20 cellular contexts compared by ENCODE assay signal in the genomic region with DNA sequence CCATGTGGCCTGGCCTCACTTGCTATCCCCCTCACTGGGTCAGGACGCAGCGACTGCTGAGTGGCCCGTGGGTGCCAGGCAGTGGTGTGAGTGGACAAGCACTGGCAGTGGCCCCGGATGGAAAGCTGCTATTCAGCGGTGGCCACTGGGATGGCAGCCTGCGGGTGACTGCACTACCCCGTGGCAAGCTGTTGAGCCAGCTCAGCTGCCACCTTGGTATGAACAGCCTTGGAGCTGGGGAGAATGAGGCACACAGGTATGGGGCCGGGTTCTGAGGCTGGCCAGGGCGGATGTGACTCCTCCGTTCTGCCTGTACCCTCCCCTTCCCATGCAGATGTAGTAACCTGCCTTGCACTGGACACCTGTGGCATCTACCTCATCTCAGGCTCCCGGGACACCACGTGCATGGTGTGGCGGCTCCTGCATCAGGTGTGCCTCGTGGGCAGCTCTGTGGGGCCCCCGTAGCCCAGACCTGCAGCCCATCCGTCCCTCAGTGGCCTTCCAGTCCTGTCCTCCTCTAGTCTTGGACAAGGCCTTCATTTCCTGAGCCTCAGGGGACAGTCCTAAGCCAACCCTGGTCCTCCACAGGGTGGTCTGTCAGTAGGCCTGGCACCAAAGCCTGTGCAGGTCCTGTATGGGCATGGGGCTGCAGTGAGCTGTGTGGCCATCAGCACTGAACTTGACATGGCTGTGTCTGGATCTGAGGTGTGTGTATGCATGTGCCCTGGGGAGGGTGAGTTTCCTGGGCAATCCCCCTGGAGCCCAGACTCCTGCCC. TPM values are rescaled to one million over a fixed set of nuclear protein-coding genes. Genes with fewer than 3 reads are reported as not detected.
DNase-seq lines count a peak whose midpoint lies in the region; ATAC-seq, FAIRE-seq and TF ChIP-seq lines count a peak whose summit lies in the region.
"Had no signal": no experiment of that assay in that cellular context is flagged by ENCODE, and none has a peak within 500 bp of the region (broad histone marks: within the 10 kb centered on the region; RNA-seq: fewer than 3 reads in every experiment).

No MANE protein-coding gene starts in this region.

- H3K79me2 ChIP-seq in SK-N-SH (ENCODE audit: insufficient read depth), result no peaks in the 10 kb centered on the region

- TF ChIP-seq EP300 in SK-N-SH (IDR thresholded peaks at IDR 0.05; ENCODE audit: borderline replicate concordance in 1 of 2, low read depth in 1 of 2, low read length in 1 of 2) (no peak), ovary (IDR thresholded peaks at IDR 0.05) (no peak)

- intact Hi-C loops in ovary (cut with DNase I), result loop anchor here in 1 of 4 donors (10.0 kb wide), 1 partner anchor 303 kb away; a partner anchor contains a TSS

- no peaks in the 10 kb centered on the region for H3K9me2 ChIP-seq in SK-N-SH

- H4K20me1 ChIP-seq in SK-N-SH (ENCODE audit: insufficient read depth), result no peaks in the 10 kb centered on the region

- CTCF ChIA-PET in SK-N-SH (lab: Yijun Ruan, JAX), result interaction anchor here (1.0 to 4.7 kb wide), 6 partner anchors 9 to 98 kb away, joined by 3 to 16 read pairs (median 6); a partner anchor contains a TSS

- no peak for TF ChIP-seq RAD21 in SK-N-SH (IDR thresholded peaks at IDR 0.05; ENCODE audit: low read length)

- POLR2A ChIA-PET in SK-N-SH (lab: Yijun Ruan, JAX), result no interaction called here

- H3K27me3 ChIP-seq in SK-N-SH (ENCODE audit: insufficient read depth) (no peaks in the 10 kb centered on the region), ovary (no peaks in the 10 kb centered on the region)
- H3K27me3 ChIP-seq: body of pancreas had no signal

- no peaks in the 10 kb centered on the region for H3F3A ChIP-seq in SK-N-SH (replicated peaks; ENCODE audit: insufficient read depth)

- no peak overlapping the region for H3K4me3 ChIP-seq in SK-N-SH (ENCODE audit: low read depth in 2 of 2, low read length in 1 of 2)
- H3K4me3 ChIP-seq in coronary artery, result no peak overlapping the region
- H3K4me3 ChIP-seq in ovary, result no peak overlapping the region
- H3K4me3 ChIP-seq: body of pancreas had no signal

- TF ChIP-seq CTCF in SK-N-SH (IDR thresholded peaks at IDR 0.05) (no peak), coronary artery (IDR thresholded peaks at IDR 0.05) (no peak), ovary (IDR thresholded peaks at IDR 0.05) (no peak)

- no peak overlapping the region for H3K27ac ChIP-seq in SK-N-SH (ENCODE audit: low read depth in 2 of 2, low read length in 1 of 2)
- H3K27ac ChIP-seq in coronary artery, result no peak overlapping the region
- no peak overlapping the region for H3K27ac ChIP-seq in ovary
- H3K27ac ChIP-seq: 22Rv1, body of pancreas, epithelial cell of prostate had no signal

- H3K9me3 ChIP-seq in SK-N-SH (no peaks in the 10 kb centered on the region), ovary (no peaks in the 10 kb centered on the region)
- H3K9me3 ChIP-seq: body of pancreas had no signal

- H3K36me3 ChIP-seq in SK-N-SH (replicated peaks in 1 of 2; ENCODE audit: control insufficient read depth in 1 of 2, insufficient read depth in 2 of 2, low read length in 1 of 2) (peaks cover 0 to 2% of the 10 kb centered on the region in 2 experiments), ovary (no peaks in the 10 kb centered on the region)

- ATAC-seq in SK-N-SH treated with all-trans-retinoic acid at 6 μM for 48 hours (no peak), HG03196 (IDR thresholded peaks at IDR 0.05; ENCODE audit: unreplicated experiment) (no peak)
- ATAC-seq: body of pancreas had no signal

- 94% methylated on average over 7 of the region's 16 CpGs for WGBS in SK-N-SH (ENCODE audit: low lambda C conversion rate)
- 83 to 90% (median 85%) methylated on average over 14 to 16 of the region's 16 CpGs for WGBS in ovary, 3 donors

- no peak overlapping the region for H3K4me2 ChIP-seq in SK-N-SH

- FAIRE-seq in GM12891 (lab: Jason Lieb, UNC), result no peak

- no peak overlapping the region for H2AFZ ChIP-seq in SK-N-SH (ENCODE audit: low read depth)

- H3K4me1 ChIP-seq in SK-N-SH (ENCODE audit: control insufficient read depth in 1 of 2, insufficient read depth in 2 of 2, low read depth in 1 of 2, low read length in 1 of 2) (peaks cover 0 to 15% of the 10 kb centered on the region in 2 experiments; a peak in 1 of 4 replicates), ovary (ENCODE audit: insufficient read depth) (peaks cover 4% of the 10 kb centered on the region)

- DNase-seq in SK-N-SH (peak; percentile 26), GM12891 (ENCODE audit: insufficient read length, low spot score) (no peak), coronary artery (ENCODE audit: low spot score) (peak; percentile 72), ovary (peak in 4 of 5 donors; percentile 11 to 31 (median 23)), NCI-H526 (lab: John Stamatoyannopoulos, UW) (no peak), NCI-H1694 (lab: John Stamatoyannopoulos, UW) (no peak)
- DNase-seq: activated CD4-positive, alpha-beta T cell treated with anti-CD3 and anti-CD28 coated beads for 4 hours; dermis blood vessel endothelial cell; foreskin melanocyte; GDM1; NCI-H1436; NCI-H774; occipital lobe; OCI-M1; stimulated activated CD4-positive, alpha-beta T cell treated with anti-CD3 and anti-CD28 coated beads, Interleukin-2, amount 100 ng/mL, for 48 hours had no signal

- no peak overlapping the region for H3K9ac ChIP-seq in SK-N-SH

- 0 out of 2 replicates have a peak, but pooled peaks have one; percentile 29 for TF ChIP-seq POLR2A in GM12891 (IDR thresholded peaks at IDR 0.05; ENCODE audit: low read depth, low read length)
- no peak for TF ChIP-seq POLR2A in ovary (IDR thresholded peaks at IDR 0.05)

TF ChIP-seq in SK-N-SH, 30 proteins besides CTCF, POLR2A, EP300 and RAD21 (continues in another document):
- TF ChIP-seq NFIC (IDR thresholded peaks at IDR 0.05; ENCODE audit: borderline replicate concordance), result no peak
- TF ChIP-seq TEAD4 (IDR thresholded peaks at IDR 0.05; ENCODE audit: borderline replicate concordance, insufficient read depth), result no peak
- TF ChIP-seq SMC3 (IDR thresholded peaks at IDR 0.05; ENCODE audit: low read depth, low read length), result no peak
- TF ChIP-seq, protein P1, sequence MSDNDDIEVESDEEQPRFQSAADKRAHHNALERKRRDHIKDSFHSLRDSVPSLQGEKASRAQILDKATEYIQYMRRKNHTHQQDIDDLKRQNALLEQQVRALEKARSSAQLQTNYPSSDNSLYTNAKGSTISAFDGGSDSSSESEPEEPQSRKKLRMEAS (IDR thresholded peaks at IDR 0.05; ENCODE audit: low read depth), result no peak
- no peak for TF ChIP-seq MEF2A (IDR thresholded peaks at IDR 0.05; ENCODE audit: borderline replicate concordance, low read depth)
- no peak for TF ChIP-seq RFX5 (IDR thresholded peaks at IDR 0.05; ENCODE audit: low read length)

TF ChIP-seq in SK-N-SH treated with all-trans-retinoic acid at 6 μM for 48 hours, 23 proteins besides CTCF, POLR2A, EP300 and RAD21:
- TF ChIP-seq BACH2 (CRISPR knock-in tag; IDR thresholded peaks at IDR 0.05; ENCODE audit: borderline replicate concordance), result no peak
- TF ChIP-seq, protein P2, sequence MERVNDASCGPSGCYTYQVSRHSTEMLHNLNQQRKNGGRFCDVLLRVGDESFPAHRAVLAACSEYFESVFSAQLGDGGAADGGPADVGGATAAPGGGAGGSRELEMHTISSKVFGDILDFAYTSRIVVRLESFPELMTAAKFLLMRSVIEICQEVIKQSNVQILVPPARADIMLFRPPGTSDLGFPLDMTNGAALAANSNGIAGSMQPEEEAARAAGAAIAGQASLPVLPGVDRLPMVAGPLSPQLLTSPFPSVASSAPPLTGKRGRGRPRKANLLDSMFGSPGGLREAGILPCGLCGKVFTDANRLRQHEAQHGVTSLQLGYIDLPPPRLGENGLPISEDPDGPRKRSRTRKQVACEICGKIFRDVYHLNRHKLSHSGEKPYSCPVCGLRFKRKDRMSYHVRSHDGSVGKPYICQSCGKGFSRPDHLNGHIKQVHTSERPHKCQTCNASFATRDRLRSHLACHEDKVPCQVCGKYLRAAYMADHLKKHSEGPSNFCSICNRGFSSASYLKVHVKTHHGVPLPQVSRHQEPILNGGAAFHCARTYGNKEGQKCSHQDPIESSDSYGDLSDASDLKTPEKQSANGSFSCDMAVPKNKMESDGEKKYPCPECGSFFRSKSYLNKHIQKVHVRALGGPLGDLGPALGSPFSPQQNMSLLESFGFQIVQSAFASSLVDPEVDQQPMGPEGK (CRISPR knock-in tag; IDR thresholded peaks at IDR 0.05; ENCODE audit: borderline replicate concordance), result no peak
- no peak for TF ChIP-seq ZNF8 (CRISPR knock-in tag; IDR thresholded peaks at IDR 0.05)

TF ChIP-seq in GM12891, 5 proteins besides CTCF, POLR2A, EP300 and RAD21:
- TF ChIP-seq POU2F2 (IDR thresholded peaks at IDR 0.05; ENCODE audit: low read depth, low read length) (no peak), POLR2AphosphoS5 (IDR thresholded peaks at IDR 0.05; ENCODE audit: low read depth, low read length) (no peak), SPI1 (IDR thresholded peaks at IDR 0.05; ENCODE audit: low read depth, low read length) (no peak), PAX5 (IDR thresholded peaks at IDR 0.05; ENCODE audit: insufficient read depth, low read length, severe bottlenecking) (no peak), TAF1 (IDR thresholded peaks at IDR 0.05; ENCODE audit: low read depth, low read length) (no peak)

RNA-seq across cellular contexts. Expression of a gene that starts 28.2 kb away (rescaled TPM):
- polyA plus RNA-seq in SK-N-SH (2012; rRNA removed) (15.5 and 20.3 TPM in 2 replicates), ovary (10 to 100 TPM in 1 of 2 donors, 1 to 10 TPM in 1; 3.4 to 13.7 TPM)
- 2.6 and 5.5 TPM in 2 replicates for polyA plus RNA-seq in SK-N-SH (2012; cell fraction: cytosol; rRNA removed)
- 152 and 177 TPM in 2 replicates for polyA plus RNA-seq in SK-N-SH (2012; cell fraction: nucleus; rRNA removed)
- 53.4 TPM for polyA plus RNA-seq in GM12891 (2012; ENCODE audit: low read depth, missing spikeins)
- total RNA-seq in ovary, result 10 to 100 TPM in 6 of 7 donors, 1 to 10 TPM in 1; 9.4 to 19.1 (median 14.0) TPM

RNA-seq across cellular contexts. Expression of a gene that starts 31.1 kb away (rescaled TPM):
- polyA plus RNA-seq in SK-N-SH (2012; rRNA removed) (53.2 and 105 TPM in 2 replicates), ovary (10 to 100 TPM; 34.7 to 66.7 TPM)
- 68.1 and 147 TPM in 2 replicates for polyA plus RNA-seq in SK-N-SH (2012; cell fraction: cytosol; rRNA removed)
- polyA plus RNA-seq in SK-N-SH (2012; cell fraction: nucleus; rRNA removed), result 66.6 and 79.5 TPM in 2 replicates
- polyA plus RNA-seq in GM12891 (2012; ENCODE audit: low read depth, missing spikeins), result 55.8 TPM
- 10 to 100 TPM; 32.2 to 50.1 (median 42.3) TPM for total RNA-seq in ovary

Comparison
In these comparisons a context has a peak if more than half of its experiments do, and no peak if none do; other contexts are left out.
1. DNase-seq: peak in SK-N-SH (single experiment), coronary artery (single experiment) and ovary (4 of 5); none in GM12891 (single experiment), NCI-H526 (0 of 2) and NCI-H1694 (single experiment).